1 cellular context compared by ENCODE assay signal in genomic region chr1:56590520-56591011, GRCh38.
TF ChIP-seq lines count a peak whose summit lies in the region.

No MANE protein-coding gene starts in this region.

TF ChIP-seq in HepG2, 621 proteins besides CTCF, POLR2A, EP300 and RAD21 (continued from another document):
- TF ChIP-seq ZBTB26 (CRISPR knock-in tag; IDR thresholded peaks at IDR 0.05; ENCODE audit: borderline replicate concordance) (peak; percentile 83; the same call in 1 of the 2 replicates), ZGPAT (CRISPR knock-in tag; IDR thresholded peaks at IDR 0.05) (no peak)
